ENCODE assay signal across 8 cellular contexts in the genomic region with DNA sequence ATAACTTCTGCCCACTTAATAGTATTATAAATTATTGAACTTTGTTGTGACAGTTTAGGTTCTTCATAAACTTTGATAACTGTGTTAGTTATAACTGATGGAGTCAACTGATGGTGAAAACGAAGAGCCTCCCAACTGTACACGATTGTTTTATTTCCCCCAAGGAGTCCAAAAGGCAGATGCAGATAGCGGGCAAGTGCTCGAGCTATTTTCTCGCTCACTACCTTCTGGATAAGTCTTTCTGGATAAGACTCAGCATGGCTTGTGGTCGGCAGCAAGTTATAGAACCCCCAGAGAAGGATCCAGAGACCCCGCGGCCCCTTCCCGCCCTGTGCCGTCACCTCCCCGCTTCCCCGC. TPM values are rescaled to one million over a fixed set of nuclear protein-coding genes. Genes with fewer than 3 reads are reported as not detected.
DNase-seq lines count a peak whose midpoint lies in the region; ATAC-seq and TF ChIP-seq lines count a peak whose summit lies in the region.

No MANE protein-coding gene starts in this region.

- H3K4me3 Mint-ChIP-seq in HFFc6 (peak overlapping the region; percentile 95), T-cell (peak overlapping the region; percentile 94 to 95 (median 94))

- DNase-seq in GM12865 (ENCODE audit: low read depth) (no peak), HFFc6 (no peak), T-cell (peak in 1 of 34 experiments; percentile 0), foreskin melanocyte (peak; percentile 17), midbrain (lab: John Stamatoyannopoulos, UW) (no peak), DMS153 treated with DMSO at 0.1 percent for 48 hours (lab: John Stamatoyannopoulos, UW; ENCODE audit: unreplicated experiment) (no peak), GM10248 (ENCODE audit: extremely low spot score) (no peak)

- POLR2A ChIA-PET in T-cell (lab: Charles Lee) (no interaction called here), GM10248 (lab: Yijun Ruan, JAX) (no interaction called here)

- CTCF ChIA-PET in T-cell (lab: Charles Lee): interaction anchor here in 1 of 2 donors (0.6 to 1.1 kb wide), 5 partner anchors 24 to 97 kb away, joined by 3 to 4 read pairs (median 3); no protein-coding TSS in a partner anchor
- CTCF ChIA-PET in GM10248 (lab: Yijun Ruan, JAX): interaction anchor here (0.8 to 2.4 kb wide), 9 partner anchors 10 to 73 kb away, joined by 3 to 6 read pairs (median 3); a partner anchor contains a TSS

- H3K4me3 ChIP-seq in GM12865 (ENCODE audit: low read depth, low read length) (peak overlapping the region; percentile 97), skin epidermis (peak overlapping the region; percentile 53 to 89 (median 70))

- peak overlapping the region; percentile 96 for H3K27ac Mint-ChIP-seq in HFFc6
- H3K27ac Mint-ChIP-seq in T-cell: peak overlapping the region; percentile 85 to 99

- H3K27ac ChIP-seq in skin epidermis: peak overlapping the region; percentile 77 to 96 (median 92)

- H3K36me3 Mint-ChIP-seq in HFFc6 (ENCODE audit: low read depth) (no peaks in the 10 kb centered on the region), T-cell (peaks cover 12% of the 10 kb centered on the region)

- H3K9me3 Mint-ChIP-seq in HFFc6 (no peaks in the 10 kb centered on the region), T-cell (no peaks in the 10 kb centered on the region)

- TF ChIP-seq CTCF in GM12865 (IDR thresholded peaks at IDR 0.05; ENCODE audit: insufficient read depth, low read depth, low read length, missing control alignments): no peak
- no peak for TF ChIP-seq CTCF in HFFc6 (IDR thresholded peaks at IDR 0.05)
- TF ChIP-seq CTCF in GM10248 (IDR thresholded peaks at IDR 0.05; ENCODE audit: control extremely low read depth, extremely low read depth, low read depth, missing control alignments): no peak

- H3K27me3 Mint-ChIP-seq in HFFc6 (ENCODE audit: insufficient read depth) (no peaks in the 10 kb centered on the region; the same call in 1 of the 2 replicates), T-cell (no peaks in the 10 kb centered on the region)

- ATAC-seq in T-cell (replicated peaks in 1 of 4): no peak

- H3K4me1 Mint-ChIP-seq in HFFc6 (ENCODE audit: low read depth): peaks cover 48% of the 10 kb centered on the region
- peaks cover 21 to 33% (median 32%) of the 10 kb centered on the region in 3 donors for H3K4me1 Mint-ChIP-seq in T-cell

RNA-seq across cellular contexts. Expression of a gene that starts 0.5 kb away (rescaled TPM):
- total RNA-seq in HFFc6 (2021; fragmentation: NEBNext Ultra II Directional; extraction: Animal tissue kit (Norgen Biotek cat#: 25700)): 10 to 100 TPM in 5 of 6 experiments, 1 to 10 TPM in 1; 9.8 to 16.0 (median 13.0) TPM
- total RNA-seq in T-cell: 10 to 100 TPM; 18.2 to 25.0 (median 24.0) TPM
